In the genomic region with DNA sequence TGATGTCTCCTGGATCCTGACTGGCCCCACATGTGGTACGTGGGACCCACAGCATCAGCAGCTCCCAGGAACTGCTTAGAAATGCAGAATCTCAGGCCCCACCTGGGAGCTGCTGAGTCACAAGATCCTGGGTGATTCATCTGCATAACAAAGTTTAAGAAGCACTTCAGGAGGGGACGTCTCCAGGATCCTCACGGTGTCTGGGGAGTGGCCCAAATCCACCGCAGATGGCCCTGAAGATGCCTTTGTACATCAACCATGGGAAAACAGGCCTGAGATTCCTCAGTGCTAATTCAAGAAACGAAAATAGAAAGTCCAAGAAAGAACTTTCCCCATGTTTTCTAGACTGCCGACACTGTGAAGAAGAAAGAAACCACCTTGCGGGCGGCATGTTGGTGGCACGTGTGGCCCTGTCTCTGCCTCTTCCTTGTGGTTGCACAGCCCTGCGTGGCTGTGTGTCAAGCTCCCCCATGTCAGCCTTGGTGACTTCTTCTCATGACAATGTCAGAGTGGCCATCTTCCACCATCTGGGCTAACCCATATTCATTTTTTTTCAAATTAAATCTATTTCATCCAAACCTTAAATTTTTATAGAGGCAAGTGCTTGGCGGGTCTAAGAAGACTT, we compare ENCODE assay signal across 15 cellular contexts. TPM values are rescaled to one million over a fixed set of nuclear protein-coding genes. Genes with fewer than 3 reads are reported as not detected.
DNase-seq lines count a peak whose midpoint lies in the region; ATAC-seq lines count a peak whose summit lies in the region.
"Had no signal": no experiment of that assay in that cellular context is flagged by ENCODE, and none has a peak within 500 bp of the region (broad histone marks: within the 10 kb centered on the region; RNA-seq: fewer than 3 reads in every experiment).

No MANE protein-coding gene starts in this region.

- no peak overlapping the region for H3K4me3 Mint-ChIP-seq in activated CD8-positive, alpha-beta T cell treated with anti-CD3 and anti-CD28 coated beads, Interleukin-2, amount 10 ng/mL, durations not matched to agents 7 days and 5 days
- H3K4me3 Mint-ChIP-seq: IgD-negative memory B cell had no signal

- H3K4me3 ChIP-seq in H7 (ENCODE audit: insufficient read depth, low read depth, low read length): no peak overlapping the region
- H3K4me3 ChIP-seq: cardiac muscle cell, psoas muscle had no signal

- H3K36me3 ChIP-seq in H7 (replicated peaks; ENCODE audit: control insufficient read depth, insufficient read depth, low read length): peaks cover 13% of the 10 kb centered on the region
- H3K36me3 ChIP-seq: cardiac muscle cell had no signal

- peak overlapping the region; percentile 51 for H3K27ac Mint-ChIP-seq in activated CD8-positive, alpha-beta T cell treated with anti-CD3 and anti-CD28 coated beads, Interleukin-2, amount 10 ng/mL, durations not matched to agents 7 days and 5 days
- H3K27ac Mint-ChIP-seq: IgD-negative memory B cell had no signal

- no peaks in the 10 kb centered on the region for H3K27me3 ChIP-seq in H7 (ENCODE audit: control insufficient read depth, insufficient read depth, low read length)
- H3K27me3 ChIP-seq: cardiac muscle cell had no signal

- DNase-seq in AG08396 (ENCODE audit: low spot score): peak; percentile 73
- DNase-seq in H7: peak; percentile 78
- no peak for DNase-seq in activated CD8-positive, alpha-beta T cell treated with anti-CD3 and anti-CD28 coated beads, Interleukin-2, amount 10 ng/mL, durations not matched to agents 7 days and 5 days
- peak; percentile 47 for DNase-seq in iris pigment epithelial cell (ENCODE audit: low read depth)
- no peak for DNase-seq in foreskin melanocyte
- no peak for DNase-seq in NCI-H526 treated with DMSO at 0.1 percent for 48 hours (lab: John Stamatoyannopoulos, UW)
- DNase-seq: activated CD4-positive, alpha-beta T cell treated with anti-CD3 and anti-CD28 coated beads for 1 hour; NCI-H146; stimulated activated CD4-positive, alpha-beta T cell treated with anti-CD3 and anti-CD28 coated beads, Interleukin-4, amount 100 ng/mL, for 24 hours had no signal

- no peaks in the 10 kb centered on the region for H3K27me3 Mint-ChIP-seq in activated CD8-positive, alpha-beta T cell treated with anti-CD3 and anti-CD28 coated beads, Interleukin-2, amount 10 ng/mL, durations not matched to agents 7 days and 5 days (ENCODE audit: low read depth)
- H3K27me3 Mint-ChIP-seq: IgD-negative memory B cell had no signal

- peaks cover 44% of the 10 kb centered on the region for H3K36me3 Mint-ChIP-seq in activated CD8-positive, alpha-beta T cell treated with anti-CD3 and anti-CD28 coated beads, Interleukin-2, amount 10 ng/mL, durations not matched to agents 7 days and 5 days (ENCODE audit: low read depth)

- H3K9me3 Mint-ChIP-seq in activated CD8-positive, alpha-beta T cell treated with anti-CD3 and anti-CD28 coated beads, Interleukin-2, amount 10 ng/mL, durations not matched to agents 7 days and 5 days (ENCODE audit: insufficient read depth): peaks cover 7% of the 10 kb centered on the region

- CTCF ChIA-PET in activated CD8-positive, alpha-beta T cell treated with anti-CD3 and anti-CD28 coated beads, Interleukin-2, amount 10 ng/mL, durations not matched to agents 7 days and 5 days (lab: Charles Lee): interaction anchor here (1.2 to 1.8 kb wide), 2 partner anchors 10 to 27 kb away, joined by 4 to 8 read pairs; no protein-coding TSS in a partner anchor

- POLR2A ChIA-PET in activated CD8-positive, alpha-beta T cell treated with anti-CD3 and anti-CD28 coated beads, Interleukin-2, amount 10 ng/mL, durations not matched to agents 7 days and 5 days (lab: Charles Lee): no interaction called here

- peaks cover 9% of the 10 kb centered on the region for H3K4me1 Mint-ChIP-seq in activated CD8-positive, alpha-beta T cell treated with anti-CD3 and anti-CD28 coated beads, Interleukin-2, amount 10 ng/mL, durations not matched to agents 7 days and 5 days (ENCODE audit: low read depth)

- ATAC-seq in activated CD8-positive, alpha-beta T cell treated with anti-CD3 and anti-CD28 coated beads, Interleukin-2, amount 10 ng/mL, durations not matched to agents 7 days and 5 days: no peak
- ATAC-seq in HG03469 (IDR thresholded peaks at IDR 0.05; ENCODE audit: unreplicated experiment) (no peak), GM21723 (IDR thresholded peaks at IDR 0.05; ENCODE audit: unreplicated experiment) (no peak)
- ATAC-seq: psoas muscle had no signal

RNA-seq across cellular contexts. Expression of a gene that starts 26.1 kb away (rescaled TPM):
- 79.2 and 83.1 TPM in 2 replicates for total RNA-seq in H7 (2014; rRNA removed; shearing (Covaris generic))
- total RNA-seq in activated CD8-positive, alpha-beta T cell treated with anti-CD3 and anti-CD28 coated beads, Interleukin-2, amount 10 ng/mL, durations not matched to agents 7 days and 5 days: 10 to 100 TPM; 64.3 to 66.7 TPM

RNA-seq across cellular contexts. Expression of a gene that starts 43.8 kb away (rescaled TPM):
- total RNA-seq in H7 (2014; rRNA removed; shearing (Covaris generic)): not detected in 2 replicates
- not detected for total RNA-seq in activated CD8-positive, alpha-beta T cell treated with anti-CD3 and anti-CD28 coated beads, Interleukin-2, amount 10 ng/mL, durations not matched to agents 7 days and 5 days
- total RNA-seq: cardiac muscle cell, epithelial cell of proximal tubule, psoas muscle had no signal

Comparison
In these comparisons a context has a peak if more than half of its experiments do, and no peak if none do; other contexts are left out.
1. DNase-seq: peak in AG08396 (single experiment), H7 (single experiment) and iris pigment epithelial cell (single experiment); none in activated CD8-positive, alpha-beta T cell treated with anti-CD3 and anti-CD28 coated beads, Interleukin-2, amount 10 ng/mL, durations not matched to agents 7 days and 5 days (single experiment), foreskin melanocyte (single experiment) and NCI-H526 treated with DMSO at 0.1 percent for 48 hours (single experiment).